Comparison of ENCODE assay signal across 1 cellular context in genomic region chr18:31950620-31951019, GRCh38.
TF ChIP-seq lines count a peak whose summit lies in the region.

No MANE protein-coding gene starts in this region.

TF ChIP-seq in K562, 482 proteins besides CTCF, POLR2A, EP300 and RAD21:
- TF ChIP-seq ZNF184 (CRISPR knock-in tag; IDR thresholded peaks at IDR 0.05) = no peak
- no peak for TF ChIP-seq USF2 (CRISPR knock-in tag; IDR thresholded peaks at IDR 0.05)
- no peak for TF ChIP-seq KAT7 (CRISPR knock-in tag; IDR thresholded peaks at IDR 0.05; ENCODE audit: borderline replicate concordance)
- no peak for TF ChIP-seq MLX (CRISPR knock-in tag; conservative IDR thresholded peaks at IDR 0.05)
- no peak for TF ChIP-seq FIP1L1 (IDR thresholded peaks at IDR 0.05; ENCODE audit: low read depth, low read length, poor library complexity, severe bottlenecking)
- no peak for TF ChIP-seq CHD1 (IDR thresholded peaks at IDR 0.05; ENCODE audit: low read length)
- no peak for TF ChIP-seq ATF6 (CRISPR knock-in tag; IDR thresholded peaks at IDR 0.05)
- no peak for TF ChIP-seq SNAPC5 (CRISPR knock-in tag; IDR thresholded peaks at IDR 0.05)
- TF ChIP-seq FOXJ3 (CRISPR knock-in tag; IDR thresholded peaks at IDR 0.05) = no peak
- TF ChIP-seq ZBTB1 (CRISPR knock-in tag; IDR thresholded peaks at IDR 0.05; ENCODE audit: borderline replicate concordance, low read depth) = no peak
- no peak for TF ChIP-seq MEIS2 (IDR thresholded peaks at IDR 0.05; ENCODE audit: partially characterized antibody)
- no peak for TF ChIP-seq E4F1 (CRISPR knock-in tag; IDR thresholded peaks at IDR 0.05; ENCODE audit: borderline replicate concordance)
- no peak for TF ChIP-seq GABPB1 (CRISPR knock-in tag; IDR thresholded peaks at IDR 0.05)
- no peak for TF ChIP-seq RREB1 (CRISPR knock-in tag; IDR thresholded peaks at IDR 0.05)
- TF ChIP-seq ZNF23 (CRISPR knock-in tag; IDR thresholded peaks at IDR 0.05) = no peak
